ENCODE assay signal across 7 cellular contexts in the genomic region with DNA sequence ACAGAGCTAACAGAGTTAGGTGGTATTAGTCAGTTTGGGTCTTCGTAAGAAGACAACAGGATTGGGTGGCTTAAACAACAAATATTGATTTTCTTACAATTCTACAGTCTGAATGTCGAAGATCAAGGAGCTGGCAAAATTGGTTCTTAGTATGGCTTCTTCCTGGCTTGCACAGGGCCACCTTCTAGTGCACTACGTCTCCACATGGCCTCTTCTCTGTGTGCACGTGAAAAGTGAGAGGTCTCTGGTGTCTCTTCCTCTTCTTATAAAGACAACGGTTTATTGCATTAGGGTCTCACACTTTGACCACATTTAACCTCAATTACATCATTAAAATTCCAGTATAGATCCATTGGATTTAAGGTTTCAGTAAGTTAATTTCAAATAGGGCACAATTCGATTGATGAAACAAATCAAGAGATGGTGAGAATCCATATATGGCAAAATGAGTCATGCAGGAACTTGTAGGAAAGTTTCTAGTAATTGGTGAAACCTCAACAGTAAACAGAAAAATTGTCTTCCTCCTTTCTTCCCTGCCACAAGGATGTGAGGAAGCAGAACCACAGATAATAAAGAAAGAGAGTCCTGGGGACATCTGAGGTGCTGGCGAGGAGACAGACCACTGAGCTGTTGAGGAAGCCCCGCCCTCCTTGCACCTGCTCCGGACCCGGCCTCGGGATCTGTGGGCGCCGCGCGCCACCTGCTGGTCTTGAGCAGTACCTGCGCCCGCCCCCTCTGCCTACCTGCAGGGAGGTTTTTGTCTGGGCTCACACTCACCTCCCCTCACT.
A peak's percentile ranks its signal among the peaks of the same experiment; 100 is the strongest.
DNase-seq lines count a peak whose midpoint lies in the region; ATAC-seq and FAIRE-seq lines count a peak whose summit lies in the region.

No MANE protein-coding gene starts in this region.

- H3K4me3 Mint-ChIP-seq in activated T-helper 2 cell treated with anti-CD3 and anti-CD28 coated beads, Interferon-gamma antibody, Interleukin-2, Interleukin-4, amounts not matched to agents 10 μg/mL and 5 μg/mL and 100 μg/mL, durations not matched to agents 14 hours and 24 hours and 36 hours (ENCODE audit: low read depth), result peak overlapping the region; percentile 60

- no peak for FAIRE-seq in HTR-8/SVneo (lab: Jason Lieb, UNC)

- intact Hi-C loops in activated T-helper 2 cell treated with anti-CD3 and anti-CD28 coated beads, Interferon-gamma antibody, Interleukin-2, Interleukin-4, amounts not matched to agents 10 μg/mL and 5 μg/mL and 100 μg/mL, durations not matched to agents 14 hours and 24 hours and 36 hours (cut with micrococcal nuclease), result loop anchor here (2.0 kb wide), 1 partner anchor 22 kb away; no protein-coding TSS in a partner anchor

- ATAC-seq in GM18502 (IDR thresholded peaks at IDR 0.05; ENCODE audit: poor library complexity, unreplicated experiment), result peak; percentile 68
- peak; percentile 95 for ATAC-seq in left lobe of liver

- H3K27me3 Mint-ChIP-seq in activated T-helper 2 cell treated with anti-CD3 and anti-CD28 coated beads, Interferon-gamma antibody, Interleukin-2, Interleukin-4, amounts not matched to agents 10 μg/mL and 5 μg/mL and 100 μg/mL, durations not matched to agents 14 hours and 24 hours and 36 hours (ENCODE audit: low read depth), result peaks cover 28% of the 10 kb centered on the region

- peak; percentile 10 for DNase-seq in HTR-8/SVneo (ENCODE audit: insufficient read length, low spot score)
- DNase-seq in RKO (ENCODE audit: low spot score), result peak; percentile 57
- DNase-seq in activated T-helper 2 cell treated with anti-CD3 and anti-CD28 coated beads, Interferon-gamma antibody, Interleukin-2, Interleukin-4, amounts not matched to agents 10 μg/mL and 5 μg/mL and 100 μg/mL, durations not matched to agents 14 hours and 24 hours and 36 hours (ENCODE audit: low spot score), result peak; percentile 70
- peak; percentile 64 for DNase-seq in left lobe of liver (ENCODE audit: low spot score)
- peak; percentile 89 for DNase-seq in stimulated activated CD8-positive, alpha-beta memory T cell treated with anti-CD3 and anti-CD28 coated beads, Interleukin-4, amount 100 ng/mL, for 48 hours
- no peak for DNase-seq in AG08396 (ENCODE audit: low spot score)

- peaks cover 17% of the 10 kb centered on the region for H3K4me1 Mint-ChIP-seq in activated T-helper 2 cell treated with anti-CD3 and anti-CD28 coated beads, Interferon-gamma antibody, Interleukin-2, Interleukin-4, amounts not matched to agents 10 μg/mL and 5 μg/mL and 100 μg/mL, durations not matched to agents 14 hours and 24 hours and 36 hours (ENCODE audit: low read depth)

- H3K36me3 Mint-ChIP-seq in activated T-helper 2 cell treated with anti-CD3 and anti-CD28 coated beads, Interferon-gamma antibody, Interleukin-2, Interleukin-4, amounts not matched to agents 10 μg/mL and 5 μg/mL and 100 μg/mL, durations not matched to agents 14 hours and 24 hours and 36 hours (ENCODE audit: low read depth), result no peaks in the 10 kb centered on the region

- H3K9me3 Mint-ChIP-seq in activated T-helper 2 cell treated with anti-CD3 and anti-CD28 coated beads, Interferon-gamma antibody, Interleukin-2, Interleukin-4, amounts not matched to agents 10 μg/mL and 5 μg/mL and 100 μg/mL, durations not matched to agents 14 hours and 24 hours and 36 hours, result no peaks in the 10 kb centered on the region

- H3K27ac Mint-ChIP-seq in activated T-helper 2 cell treated with anti-CD3 and anti-CD28 coated beads, Interferon-gamma antibody, Interleukin-2, Interleukin-4, amounts not matched to agents 10 μg/mL and 5 μg/mL and 100 μg/mL, durations not matched to agents 14 hours and 24 hours and 36 hours, result no peak overlapping the region
